ENCODE assay signal across 18 cellular contexts in genomic region chr12:127239781-127240180, GRCh38.
"Had no signal": no experiment of that assay in that cellular context is flagged by ENCODE, and none has a peak within 500 bp of the region (broad histone marks: within the 10 kb centered on the region; RNA-seq: fewer than 3 reads in every experiment).

No MANE protein-coding gene starts in this region.

- H3K4me1 ChIP-seq: breast epithelium, esophagus muscularis mucosa, neural progenitor cell, upper lobe of left lung had no signal

- H2AFZ ChIP-seq: hepatocyte, neural progenitor cell had no signal

- H3K27ac ChIP-seq: breast epithelium, esophagus muscularis mucosa, foreskin keratinocyte, hepatocyte, neural progenitor cell, upper lobe of left lung had no signal

- H3K36me3 ChIP-seq: breast epithelium, esophagus muscularis mucosa, neural progenitor cell, upper lobe of left lung had no signal

- H3K9ac ChIP-seq: neural progenitor cell had no signal

- DNase-seq: activated T-cell treated with anti-CD3 and anti-CD28 coated beads, Interleukin-2, amount 50 U/mL, for 1 hour; effector memory CD8-positive, alpha-beta T cell; foreskin keratinocyte; immature natural killer cell; naive thymus-derived CD8-positive, alpha-beta T cell; retina; stimulated activated CD4-positive, alpha-beta T cell treated with anti-CD3 and anti-CD28 coated beads, Interleukin-4, amount 100 ng/mL, for 4 hours; stimulated activated naive CD8-positive, alpha-beta T cell treated with anti-CD3 and anti-CD28 coated beads, Interleukin-15, Interleukin-2, amounts not matched to agents 100 U/mL and 50 U/mL, for 24 hours; T-helper 9 cell; upper lobe of left lung had no signal

- H3K4me2 ChIP-seq: hepatocyte, neural progenitor cell had no signal

- H3K9me3 ChIP-seq: breast epithelium, esophagus muscularis mucosa, upper lobe of left lung had no signal

- H3K79me2 ChIP-seq: hepatocyte had no signal

- H3K4me3 ChIP-seq: breast epithelium, esophagus muscularis mucosa, hepatocyte, lung, neural progenitor cell, upper lobe of left lung had no signal

- ATAC-seq: effector memory CD8-positive, alpha-beta T cell; foreskin keratinocyte; naive thymus-derived CD8-positive, alpha-beta T cell; stimulated activated naive CD8-positive, alpha-beta T cell treated with anti-CD3 and anti-CD28 coated beads, Interleukin-15, Interleukin-2, amounts not matched to agents 100 U/mL and 50 U/mL, for 24 hours; WTC11 had no signal

- H3K27me3 ChIP-seq: breast epithelium, foreskin keratinocyte, hepatocyte, neural progenitor cell, upper lobe of left lung had no signal

- FAIRE-seq: colon, endothelial cell of umbilical vein had no signal
